In the genomic region with DNA sequence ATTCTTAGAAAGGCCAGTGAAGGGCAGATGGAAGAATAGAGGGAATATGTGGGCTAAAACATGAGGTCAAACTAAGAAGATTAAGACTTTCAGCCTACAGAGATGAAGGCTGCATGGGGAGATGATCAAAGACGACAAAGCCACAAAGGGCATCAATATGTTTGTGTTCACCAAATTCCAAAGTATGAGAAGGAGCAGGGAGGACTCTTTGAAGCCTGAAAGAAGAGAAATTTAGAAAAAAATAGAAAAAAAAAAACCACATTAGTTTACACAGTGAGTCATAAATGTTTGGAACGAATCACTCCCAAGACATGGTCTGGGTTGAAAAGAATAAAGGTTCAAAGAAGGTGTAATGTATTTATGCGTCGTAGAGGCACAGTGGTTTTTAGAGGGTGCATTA, we compare ENCODE assay signal across 14 cellular contexts.
DNase-seq lines count a peak whose midpoint lies in the region; TF ChIP-seq lines count a peak whose summit lies in the region.
"Had no signal": no experiment of that assay in that cellular context is flagged by ENCODE, and none has a peak within 500 bp of the region (broad histone marks: within the 10 kb centered on the region; RNA-seq: fewer than 3 reads in every experiment).

No MANE protein-coding gene starts in this region.

- no peak overlapping the region for H2BK12ac ChIP-seq in mesenchymal stem cell (ENCODE audit: low read length in 2 of 2)

- no peak overlapping the region for H3K9ac ChIP-seq in BLaER1 treated with 17β-estradiol and CSF1 and Interleukin-3, amounts not matched to agents 10 nM and 100 nM
- H3K9ac ChIP-seq in mesenchymal stem cell (ENCODE audit: low read length), result no peak overlapping the region

- no peak overlapping the region for H2BK15ac ChIP-seq in mesenchymal stem cell (ENCODE audit: low read depth, poor library complexity, severe bottlenecking)

- no peak overlapping the region for H3K23ac ChIP-seq in mesenchymal stem cell (ENCODE audit: low read length in 2 of 2)

- intact Hi-C loops in spleen (cut with DNase I; ENCODE audit: low total_unique reads), result no loop called here

- in situ Hi-C loops in astrocyte of the spinal cord (cut with HindIII; ENCODE audit: low sequenced_read_pairs), result no loop called here

- no peak for TF ChIP-seq POLR2A in spleen (IDR thresholded peaks at IDR 0.05)

- no peak overlapping the region for H3K18ac ChIP-seq in mesenchymal stem cell (ENCODE audit: low read depth in 1 of 2, low read length in 2 of 2)

- H3K27ac ChIP-seq in BLaER1 treated with 17β-estradiol and CSF1 and Interleukin-3, amounts not matched to agents 10 nM and 100 nM, result no peak overlapping the region
- H3K27ac ChIP-seq in mesenchymal stem cell (ENCODE audit: low read length, poor library complexity, severe bottlenecking) (peak overlapping the region; percentile 49), spleen (no peak overlapping the region)
- H3K27ac ChIP-seq: A549 had no signal

- peak overlapping the region in 6 of 11 experiments; percentile 6 to 42 (median 22); a peak in 6 of 22 replicates for H3K4me2 ChIP-seq in BLaER1 treated with 17β-estradiol and CSF1 and Interleukin-3, amounts not matched to agents 10 nM and 100 nM
- H3K4me2 ChIP-seq in mesenchymal stem cell (ENCODE audit: low read length, poor library complexity, severe bottlenecking), result no peak overlapping the region
- H3K4me2 ChIP-seq: A549 had no signal

- no peak overlapping the region for H4K8ac ChIP-seq in mesenchymal stem cell (ENCODE audit: low read length)

- TF ChIP-seq CTCF in astrocyte of the spinal cord (IDR thresholded peaks at IDR 0.05; ENCODE audit: low read depth, low read length) (no peak), GM20000 (IDR thresholded peaks at IDR 0.05; ENCODE audit: extremely low read depth, missing control alignments) (no peak), spleen (IDR thresholded peaks at IDR 0.05 in 8 of 11, conservative IDR thresholded peaks at IDR 0.05 in 3 of 11) (no peak)

- H2AFZ ChIP-seq in mesenchymal stem cell (ENCODE audit: low read depth, low read length), result no peak overlapping the region

- H2BK5ac ChIP-seq in mesenchymal stem cell (ENCODE audit: low read depth, low read length, poor library complexity, severe bottlenecking), result no peak overlapping the region

- DNase-seq in HT1080 (ENCODE audit: low read depth), result peak; percentile 37
- DNase-seq in astrocyte of the spinal cord (ENCODE audit: low read depth, low spot score), result peak; percentile 76
- DNase-seq in mesenchymal stem cell, result no peak
- DNase-seq in SK-N-DZ (ENCODE audit: low spot score), result no peak
- no peak for DNase-seq in activated gamma-delta T cell treated with Interleukin-2 at 50 U/mL for 16 hours
- no peak for DNase-seq in GM20000 (ENCODE audit: low spot score)
- no peak for DNase-seq in spleen
- DNase-seq: GDM1, GOT3, KG1, NCI-H2171 had no signal

- H3K9me3 ChIP-seq in BLaER1 treated with 17β-estradiol and CSF1 and Interleukin-3, amounts not matched to agents 10 nM and 100 nM (replicated peaks in 1 of 11), result no peaks in the 10 kb centered on the region
- H3K9me3 ChIP-seq in mesenchymal stem cell (ENCODE audit: control insufficient read depth, low read length), result no peaks in the 10 kb centered on the region
- H3K9me3 ChIP-seq in spleen, result no peaks in the 10 kb centered on the region
- H3K9me3 ChIP-seq: A549, Caco-2 had no signal

- no peak overlapping the region for H2BK120ac ChIP-seq in mesenchymal stem cell (ENCODE audit: low read depth, low read length)

- peaks cover 0 to 11% (median 6%) of the 10 kb centered on the region in 10 experiments; a peak in 9 of 20 replicates for H3K4me1 ChIP-seq in BLaER1 treated with 17β-estradiol and CSF1 and Interleukin-3, amounts not matched to agents 10 nM and 100 nM
- H3K4me1 ChIP-seq in mesenchymal stem cell (ENCODE audit: control insufficient read depth, insufficient read depth, low read depth, low read length) (no peaks in the 10 kb centered on the region), spleen (no peaks in the 10 kb centered on the region)
- H3K4me1 ChIP-seq: A549, Caco-2 had no signal

- H4K20me1 ChIP-seq in BLaER1 treated with 17β-estradiol and CSF1 and Interleukin-3, amounts not matched to agents 10 nM and 100 nM, result no peaks in the 10 kb centered on the region

- no peak overlapping the region for H4K91ac ChIP-seq in mesenchymal stem cell (ENCODE audit: low read length)

- H3K4ac ChIP-seq in mesenchymal stem cell (ENCODE audit: low read depth in 1 of 2, low read length in 2 of 2), result no peak overlapping the region

- H3K4me3 ChIP-seq in BLaER1 treated with 17β-estradiol and CSF1 and Interleukin-3, amounts not matched to agents 10 nM and 100 nM, result no peak overlapping the region
- H3K4me3 ChIP-seq in astrocyte of the spinal cord (ENCODE audit: low read depth, low read length) (no peak overlapping the region), mesenchymal stem cell (ENCODE audit: insufficient read depth in 1 of 2, low read depth in 1 of 2, low read length in 2 of 2) (no peak overlapping the region), spleen (no peak overlapping the region)
- H3K4me3 ChIP-seq: A549 had no signal

- no peaks in the 10 kb centered on the region for H3K36me3 ChIP-seq in BLaER1 treated with 17β-estradiol and CSF1 and Interleukin-3, amounts not matched to agents 10 nM and 100 nM
- H3K36me3 ChIP-seq in mesenchymal stem cell (ENCODE audit: control insufficient read depth in 1 of 2, insufficient read depth in 2 of 2, low read depth in 1 of 2, low read length in 2 of 2) (no peaks in the 10 kb centered on the region), spleen (no peaks in the 10 kb centered on the region)

- H3K79me1 ChIP-seq in mesenchymal stem cell (replicated peaks; ENCODE audit: low read length, poor library complexity, severe bottlenecking), result no peaks in the 10 kb centered on the region

- H2AK5ac ChIP-seq in mesenchymal stem cell (ENCODE audit: low read length, severe bottlenecking), result no peak overlapping the region

- H3K27me3 ChIP-seq in BLaER1 treated with 17β-estradiol and CSF1 and Interleukin-3, amounts not matched to agents 10 nM and 100 nM, result no peaks in the 10 kb centered on the region
- H3K27me3 ChIP-seq in mesenchymal stem cell (ENCODE audit: control insufficient read depth in 1 of 2, insufficient read depth in 1 of 2, low read length in 2 of 2) (peaks cover 0 to 4% of the 10 kb centered on the region in 2 experiments), spleen (replicated peaks in 1 of 7) (no peaks in the 10 kb centered on the region)

- no peak overlapping the region for H3K14ac ChIP-seq in mesenchymal stem cell (ENCODE audit: low read length in 2 of 2)

- 55% methylated on average over 4 of the region's 4 CpGs for WGBS in mesenchymal stem cell
- WGBS in spleen, 5 donors, result 70 to 86% (median 79%) methylated on average over 4 of the region's 4 CpGs

Comparison
In these comparisons a context has a peak if more than half of its experiments do, and no peak if none do; other contexts are left out.
1. DNase-seq: peak in HT1080 (single experiment) and astrocyte of the spinal cord (single experiment); none in mesenchymal stem cell (single experiment), SK-N-DZ (single experiment), activated gamma-delta T cell treated with Interleukin-2 at 50 U/mL for 16 hours (single experiment), GM20000 (single experiment) and spleen (single experiment).